In genomic region chr7:135217645-135218509, GRCh38 we compare ENCODE assay signal across 30 cellular contexts. TPM values are rescaled to one million over a fixed set of nuclear protein-coding genes. Genes with fewer than 3 reads are reported as not detected.
DNase-seq lines count a peak whose midpoint lies in the region; ATAC-seq, FAIRE-seq and TF ChIP-seq lines count a peak whose summit lies in the region.
"Had no signal": no experiment of that assay in that cellular context is flagged by ENCODE, and none has a peak within 500 bp of the region (broad histone marks: within the 10 kb centered on the region; RNA-seq: fewer than 3 reads in every experiment).

No MANE protein-coding gene starts in this region.

- POLR2A ChIA-PET in HepG2 (lab: Yijun Ruan, JAX), result interaction anchor here (1.0 to 1.5 kb wide), 2 partner anchors 10 to 47 kb away, joined by 3 to 5 read pairs; partner anchors contain the start of gene CYREN

- ATAC-seq in HepG2 (peak; percentile 87), upper lobe of right lung (peak; percentile 64), HG02885 (IDR thresholded peaks at IDR 0.05; ENCODE audit: poor library complexity, unreplicated experiment) (no peak)
- ATAC-seq: GM23338; sciatic nerve; stimulated activated effector memory CD8-positive, alpha-beta T cell treated with anti-CD3 and anti-CD28 coated beads, Interleukin-12 subunit alpha, Interleukin-12 subunit beta, amount 100 ng/mL, for 72 hours had no signal

- H3K4me3 ChIP-seq in epithelial cell of proximal tubule (ENCODE audit: low read depth, low read length) (no peak overlapping the region), HepG2 (replicated peaks in 1 of 3; ENCODE audit: insufficient read depth in 1 of 3, low read depth in 2 of 3, low read length in 3 of 3) (peak overlapping the region in 2 of 3 experiments; percentile 36 to 47; a peak in 3 of 6 replicates), upper lobe of right lung (no peak overlapping the region)
- H3K4me3 ChIP-seq: esophagus muscularis mucosa, GM23338, Peyer's patch, upper lobe of left lung had no signal

- no peak for TF ChIP-seq POLR2A in HepG2 (IDR thresholded peaks at IDR 0.05; ENCODE audit: insufficient read depth in 1 of 2, low read depth in 2 of 2, low read length in 2 of 2)

- WGBS in HepG2 (ENCODE audit: low lambda C conversion rate), result 10% methylated on average over 5 of the region's 5 CpGs

- H3K27me3 ChIP-seq in HepG2 (ENCODE audit: control insufficient read depth in 1 of 2, insufficient read depth in 2 of 2, low read length in 2 of 2), result no peaks in the 10 kb centered on the region
- H3K27me3 ChIP-seq in upper lobe of right lung, result no peaks in the 10 kb centered on the region
- H3K27me3 ChIP-seq: esophagus muscularis mucosa, Peyer's patch, upper lobe of left lung had no signal

- CTCF ChIA-PET in HepG2 (lab: Yijun Ruan, JAX; ENCODE audit: low intra/inter-chr PET ratio, low total read pairs), result no interaction called here

- peak overlapping the region; percentile 36 for H3K9ac ChIP-seq in HepG2 (ENCODE audit: insufficient read depth, low read depth, low read length)
- H3K9ac ChIP-seq: parathyroid adenoma had no signal

- peak; percentile 84 for FAIRE-seq in HepG2 (lab: Jason Lieb, UNC)
- FAIRE-seq: bronchial epithelial cell, frontal cortex had no signal

- H4K20me1 ChIP-seq in HepG2 (ENCODE audit: insufficient read depth, low read length), result no peaks in the 10 kb centered on the region

- H3K79me2 ChIP-seq in HepG2 (ENCODE audit: insufficient read depth, low read length), result no peaks in the 10 kb centered on the region
- H3K79me2 ChIP-seq: parathyroid adenoma had no signal

- intact Hi-C loops in HepG2 (cut with micrococcal nuclease; ENCODE audit: unreplicated experiment), result loop anchor here (5.0 kb wide), 1 partner anchor 221 kb away; no protein-coding TSS in a partner anchor
- intact Hi-C loops in upper lobe of right lung (cut with DNase I), result no loop called here

- H3K9me3 ChIP-seq in HepG2 (ENCODE audit: low read length) (no peaks in the 10 kb centered on the region), upper lobe of right lung (no peaks in the 10 kb centered on the region)
- H3K9me3 ChIP-seq: esophagus muscularis mucosa, Peyer's patch, upper lobe of left lung had no signal

- peak overlapping the region; percentile 56 for H2AFZ ChIP-seq in HepG2 (ENCODE audit: low read length)
- H2AFZ ChIP-seq: GM23338, parathyroid adenoma had no signal

- 0 out of 4 replicates have a peak, but pooled peaks of 1 of the 2 experiments have one; percentile 11 for TF ChIP-seq EP300 in HepG2 (IDR thresholded peaks at IDR 0.05; ENCODE audit: low read depth in 2 of 2, low read length in 2 of 2)
- no peak for TF ChIP-seq EP300 in HepG2 (CRISPR knock-in tag; IDR thresholded peaks at IDR 0.05; ENCODE audit: borderline replicate concordance)

- H3K36me3 ChIP-seq in HepG2 (replicated peaks in 1 of 2; ENCODE audit: control insufficient read depth in 1 of 2, insufficient read depth in 2 of 2, low read length in 2 of 2) (no peaks in the 10 kb centered on the region), upper lobe of right lung (no peaks in the 10 kb centered on the region)
- H3K36me3 ChIP-seq: esophagus muscularis mucosa, Peyer's patch, upper lobe of left lung had no signal

- no peak for TF ChIP-seq RAD21 in HepG2 (CRISPR knock-in tag; IDR thresholded peaks at IDR 0.05)

- in situ Hi-C loops in HepG2 (cut with HindIII; ENCODE audit: extremely low pct_ligation_motif_present, low pct_unique_long_range_greater_than_20kb), result no loop called here

- peak overlapping the region; percentile 55 for H3K27ac ChIP-seq in HepG2 (ENCODE audit: extremely low read length, insufficient read depth, low read length)
- H3K27ac ChIP-seq in upper lobe of right lung, result no peak overlapping the region
- H3K27ac ChIP-seq: esophagus muscularis mucosa, HL-60, parathyroid adenoma, upper lobe of left lung had no signal

- H3K4me1 ChIP-seq in HepG2 (ENCODE audit: insufficient read depth, low read length) (peaks cover 47% of the 10 kb centered on the region), upper lobe of right lung (no peaks in the 10 kb centered on the region)
- H3K4me1 ChIP-seq: esophagus muscularis mucosa, parathyroid adenoma, Peyer's patch, upper lobe of left lung had no signal

- peak overlapping the region; percentile 78 for H3K4me2 ChIP-seq in HepG2 (ENCODE audit: low read depth, low read length)
- H3K4me2 ChIP-seq: GM23338 had no signal

- DNase-seq in HT-29 (ENCODE audit: low spot score), result peak; percentile 76
- peak; percentile 87 for DNase-seq in epithelial cell of proximal tubule (ENCODE audit: low read depth)
- peak; percentile 77 for DNase-seq in HepG2 (ENCODE audit: low spot score)
- DNase-seq in upper lobe of right lung, result no peak
- no peak for DNase-seq in Ammon's horn (ENCODE audit: low spot score)
- no peak for DNase-seq in activated gamma-delta T cell treated with Interleukin-2 at 50 U/mL for 16 hours
- DNase-seq: activated CD4-positive, alpha-beta memory T cell treated with anti-CD3 and anti-CD28 coated beads, Interleukin-2, amount 10 ng/mL, durations not matched to agents 7 days and 5 days; activated CD8-positive, alpha-beta memory T cell treated with anti-CD3 and anti-CD28 coated beads, Interleukin-2, amount 50 U/mL, for 48 hours; CD4-positive, CD25-positive, alpha-beta regulatory T cell; hypothalamus; immature natural killer cell; IMR-90; NCI-H1092 treated with DMSO at 0.1 percent for 48 hours; NCI-H187 treated with DMSO at 0.1 percent for 48 hours; NCI-H69; Peyer's patch; stimulated activated CD4-positive, alpha-beta T cell treated with anti-CD3 and anti-CD28 coated beads, Interleukin-4, amount 100 ng/mL, for 24 hours; upper lobe of left lung had no signal

- TF ChIP-seq CTCF in epithelial cell of proximal tubule (conservative IDR thresholded peaks at IDR 0.05; ENCODE audit: low read depth, low read length), result no peak
- no peak for TF ChIP-seq CTCF in HepG2 (CRISPR knock-in tag; IDR thresholded peaks at IDR 0.05)
- TF ChIP-seq CTCF in upper lobe of right lung (IDR thresholded peaks at IDR 0.05), result no peak

- BruUV-seq in HepG2 (replicated peaks; lab: Mats Ljungman, UMichigan), result no TSS peak

RNA-seq across cellular contexts. Expression of gene WDR91, which starts 6.6 kb away (rescaled TPM):
- 8.9 and 10.8 TPM in 2 replicates for total RNA-seq in HT-29 (2014; rRNA removed; shearing (Covaris generic))
- total RNA-seq in epithelial cell of proximal tubule, result 8.7 and 16.3 TPM in 2 replicates
- total RNA-seq in HepG2 (2016; rRNA removed; fragmentation: Illumina TruSeq; extraction: Trizol), result 10.0 and 12.1 TPM in 2 replicates
- 1.1 and 1.8 TPM in 2 replicates for total RNA-seq in HepG2 (2016; cell fraction: cytosol; rRNA removed; fragmentation: Illumina TruSeq; extraction: Trizol; ENCODE audit: low read depth)
- total RNA-seq in HepG2 (2016; cell fraction: insoluble cytoplasmic fraction; rRNA removed; fragmentation: Illumina TruSeq; extraction: Trizol), result 9.2 and 12.1 TPM in 2 replicates
- total RNA-seq in HepG2 (2016; cell fraction: membrane; rRNA removed; fragmentation: Illumina TruSeq; extraction: Trizol), result 1.5 and 2.3 TPM in 2 replicates
- total RNA-seq in HepG2 (2016; cell fraction: nucleus; rRNA removed; fragmentation: Illumina TruSeq; extraction: Trizol), result 11.3 and 14.5 TPM in 2 replicates
- polyA plus RNA-seq in HepG2 (2011; rRNA removed), result 11.6 and 13.7 TPM in 2 replicates
- polyA plus RNA-seq in HepG2 (2011; cell fraction: cytosol; rRNA removed), result 7.2 and 8.6 TPM in 2 replicates
- 43.9 and 51.3 TPM in 2 replicates for polyA plus RNA-seq in HepG2 (2011; cell fraction: nucleus; rRNA removed)
- 5.7 and 6.1 TPM in 2 replicates for polyA plus RNA-seq in HepG2 (2012)
- 0.26 and 0.31 TPM in 2 replicates for polyA plus RNA-seq in HepG2 (2016; cell fraction: cytosol; fragmentation: Illumina TruSeq; extraction: Trizol; ENCODE audit: low read depth)
- polyA plus RNA-seq in HepG2 (2016; cell fraction: insoluble cytoplasmic fraction; fragmentation: Illumina TruSeq; extraction: Trizol; ENCODE audit: low read depth), result 10.7 and 11.4 TPM in 2 replicates
- polyA plus RNA-seq in HepG2 (2016; cell fraction: membrane; fragmentation: Illumina TruSeq; extraction: Trizol; ENCODE audit: low read depth), result 0.56 and 0.65 TPM in 2 replicates
- 21.1 and 22.2 TPM in 2 replicates for polyA plus RNA-seq in HepG2 (2016; cell fraction: nucleus; fragmentation: Illumina TruSeq; extraction: Trizol; ENCODE audit: insufficient read depth, low read depth)
- polyA minus RNA-seq in HepG2 (2011; rRNA and poly(A)+ RNA removed; ENCODE audit: low replicate concordance), result 8.2 and 19.7 TPM in 2 replicates
- 5.3 and 8.8 TPM in 2 replicates for polyA minus RNA-seq in HepG2 (2011; cell fraction: cytosol; rRNA and poly(A)+ RNA removed)
- 12.6 and 17.4 TPM in 2 replicates for polyA minus RNA-seq in HepG2 (2011; cell fraction: nucleus; rRNA and poly(A)+ RNA removed)
- 30.0 TPM for total RNA-seq in upper lobe of right lung

RNA-seq across cellular contexts. Expression of gene STRA8, which starts 15.8 kb away (rescaled TPM):
- not detected in 2 replicates for total RNA-seq in HT-29 (2014; rRNA removed; shearing (Covaris generic))
- total RNA-seq in epithelial cell of proximal tubule (not detected in 2 replicates), HepG2 (2016; rRNA removed; fragmentation: Illumina TruSeq; extraction: Trizol) (not detected in 2 replicates), upper lobe of right lung (not detected)
- total RNA-seq in HepG2 (2016; cell fraction: cytosol; rRNA removed; fragmentation: Illumina TruSeq; extraction: Trizol; ENCODE audit: low read depth), result not detected in 2 replicates
- not detected in 2 replicates for total RNA-seq in HepG2 (2016; cell fraction: insoluble cytoplasmic fraction; rRNA removed; fragmentation: Illumina TruSeq; extraction: Trizol)
- total RNA-seq in HepG2 (2016; cell fraction: membrane; rRNA removed; fragmentation: Illumina TruSeq; extraction: Trizol), result not detected in 2 replicates
- not detected in 2 replicates for total RNA-seq in HepG2 (2016; cell fraction: nucleus; rRNA removed; fragmentation: Illumina TruSeq; extraction: Trizol)
- 0.20 TPM in 1 of 2 replicates, not detected in the other for polyA plus RNA-seq in HepG2 (2011; rRNA removed)
- not detected in 2 replicates for polyA plus RNA-seq in HepG2 (2011; cell fraction: cytosol; rRNA removed)
- polyA plus RNA-seq in HepG2 (2011; cell fraction: nucleus; rRNA removed), result 0.18 and 0.38 TPM in 2 replicates
- not detected in 2 replicates for polyA plus RNA-seq in HepG2 (2012)
- polyA plus RNA-seq in HepG2 (2016; cell fraction: cytosol; fragmentation: Illumina TruSeq; extraction: Trizol; ENCODE audit: low read depth), result not detected in 2 replicates
- not detected in 2 replicates for polyA plus RNA-seq in HepG2 (2016; cell fraction: insoluble cytoplasmic fraction; fragmentation: Illumina TruSeq; extraction: Trizol; ENCODE audit: low read depth)
- polyA plus RNA-seq in HepG2 (2016; cell fraction: membrane; fragmentation: Illumina TruSeq; extraction: Trizol; ENCODE audit: low read depth), result not detected in 2 replicates
- polyA plus RNA-seq in HepG2 (2016; cell fraction: nucleus; fragmentation: Illumina TruSeq; extraction: Trizol; ENCODE audit: insufficient read depth, low read depth), result not detected in 2 replicates
- not detected in 2 replicates for polyA minus RNA-seq in HepG2 (2011; rRNA and poly(A)+ RNA removed; ENCODE audit: low replicate concordance)
- not detected in 2 replicates for polyA minus RNA-seq in HepG2 (2011; cell fraction: cytosol; rRNA and poly(A)+ RNA removed)
- not detected in 2 replicates for polyA minus RNA-seq in HepG2 (2011; cell fraction: nucleus; rRNA and poly(A)+ RNA removed)
- total RNA-seq: activated CD4-positive, alpha-beta memory T cell treated with anti-CD3 and anti-CD28 coated beads, Interleukin-2, amount 10 ng/mL, durations not matched to agents 7 days and 5 days; bronchial epithelial cell; CD4-positive, CD25-positive, alpha-beta regulatory T cell; esophagus muscularis mucosa; frontal cortex; GM23338; IMR-90; lung microvascular endothelial cell; neural crest cell; Peyer's patch; sciatic nerve; subcutaneous adipose tissue; upper lobe of left lung had no signal
- polyA plus RNA-seq: CD4-positive, CD25-positive, alpha-beta regulatory T cell; GM23338; immature natural killer cell; IMR-90 had no signal

RNA-seq across cellular contexts. Expression of gene CYREN, which starts 47.4 kb away (rescaled TPM):
- total RNA-seq in HT-29 (2014; rRNA removed; shearing (Covaris generic)), result 70.3 and 78.5 TPM in 2 replicates
- total RNA-seq in epithelial cell of proximal tubule (54.5 and 80.3 TPM in 2 replicates), HepG2 (2016; rRNA removed; fragmentation: Illumina TruSeq; extraction: Trizol) (60.7 and 68.6 TPM in 2 replicates), upper lobe of right lung (39.3 TPM)
- total RNA-seq in HepG2 (2016; cell fraction: cytosol; rRNA removed; fragmentation: Illumina TruSeq; extraction: Trizol; ENCODE audit: low read depth), result 24.2 and 27.7 TPM in 2 replicates
- 58.8 and 66.8 TPM in 2 replicates for total RNA-seq in HepG2 (2016; cell fraction: insoluble cytoplasmic fraction; rRNA removed; fragmentation: Illumina TruSeq; extraction: Trizol)
- total RNA-seq in HepG2 (2016; cell fraction: membrane; rRNA removed; fragmentation: Illumina TruSeq; extraction: Trizol), result 48.2 and 58.3 TPM in 2 replicates
- 42.2 and 46.2 TPM in 2 replicates for total RNA-seq in HepG2 (2016; cell fraction: nucleus; rRNA removed; fragmentation: Illumina TruSeq; extraction: Trizol)
- 19.3 and 20.7 TPM in 2 replicates for polyA plus RNA-seq in HepG2 (2011; rRNA removed)
- 19.8 and 20.9 TPM in 2 replicates for polyA plus RNA-seq in HepG2 (2011; cell fraction: cytosol; rRNA removed)
- 15.6 and 18.8 TPM in 2 replicates for polyA plus RNA-seq in HepG2 (2011; cell fraction: nucleus; rRNA removed)
- polyA plus RNA-seq in HepG2 (2012), result 44.5 and 69.6 TPM in 2 replicates
- 13.5 and 22.0 TPM in 2 replicates for polyA plus RNA-seq in HepG2 (2016; cell fraction: cytosol; fragmentation: Illumina TruSeq; extraction: Trizol; ENCODE audit: low read depth)
- polyA plus RNA-seq in HepG2 (2016; cell fraction: insoluble cytoplasmic fraction; fragmentation: Illumina TruSeq; extraction: Trizol; ENCODE audit: low read depth), result 62.6 and 67.4 TPM in 2 replicates
- polyA plus RNA-seq in HepG2 (2016; cell fraction: membrane; fragmentation: Illumina TruSeq; extraction: Trizol; ENCODE audit: low read depth), result 31.2 and 44.6 TPM in 2 replicates
- polyA plus RNA-seq in HepG2 (2016; cell fraction: nucleus; fragmentation: Illumina TruSeq; extraction: Trizol; ENCODE audit: insufficient read depth, low read depth), result 46.9 and 49.8 TPM in 2 replicates
- polyA minus RNA-seq in HepG2 (2011; rRNA and poly(A)+ RNA removed; ENCODE audit: low replicate concordance), result 24.4 and 62.5 TPM in 2 replicates
- polyA minus RNA-seq in HepG2 (2011; cell fraction: cytosol; rRNA and poly(A)+ RNA removed), result 8.6 and 12.1 TPM in 2 replicates
- 20.6 and 24.7 TPM in 2 replicates for polyA minus RNA-seq in HepG2 (2011; cell fraction: nucleus; rRNA and poly(A)+ RNA removed)

Comparison
In these comparisons a context has a peak if more than half of its experiments do, and no peak if none do; other contexts are left out.
1. DNase-seq: peak in HT-29 (single experiment), epithelial cell of proximal tubule (single experiment) and HepG2 (single experiment); none in upper lobe of right lung (single experiment), Ammon's horn (single experiment) and activated gamma-delta T cell treated with Interleukin-2 at 50 U/mL for 16 hours (single experiment).
2. H3K4me3 ChIP-seq: peak in HepG2 (2 of 3); none in epithelial cell of proximal tubule (single experiment) and upper lobe of right lung (single experiment).